Comparison of ENCODE assay signal across 9 cellular contexts in the genomic region with DNA sequence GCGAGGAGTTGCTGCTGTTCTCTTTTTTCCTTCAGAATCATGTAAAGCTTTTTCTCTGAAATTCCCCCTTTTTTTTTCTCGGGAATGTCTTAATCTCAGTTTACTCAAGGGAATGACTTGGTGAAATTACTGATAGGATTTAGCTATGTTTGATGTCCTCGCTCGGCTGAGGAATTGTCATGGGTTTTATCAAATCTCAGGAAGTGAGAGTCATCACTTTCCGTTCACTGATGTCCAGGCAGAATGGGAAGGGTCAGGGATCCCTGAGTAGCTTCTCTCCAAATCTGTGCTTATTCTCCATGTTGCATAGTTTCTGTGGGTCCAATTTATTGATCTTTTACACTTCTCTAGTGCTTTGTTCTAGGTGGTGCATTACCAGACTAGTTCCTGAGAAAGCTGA. TPM values are rescaled to one million over a fixed set of nuclear protein-coding genes. Genes with fewer than 3 reads are reported as not detected.
DNase-seq lines count a peak whose midpoint lies in the region; ATAC-seq and TF ChIP-seq lines count a peak whose summit lies in the region.
"Had no signal": no experiment of that assay in that cellular context is flagged by ENCODE, and none has a peak within 500 bp of the region (broad histone marks: within the 10 kb centered on the region; RNA-seq: fewer than 3 reads in every experiment).

No MANE protein-coding gene starts in this region.

- in situ Hi-C loops in GM23248 (cut with MboI), result no loop called here

- H2AFZ ChIP-seq in GM23248, result no peak overlapping the region
- H2AFZ ChIP-seq in smooth muscle cell (ENCODE audit: low read depth), result no peak overlapping the region

- no peaks in the 10 kb centered on the region for H4K20me1 ChIP-seq in GM23248 (ENCODE audit: insufficient read depth)
- H4K20me1 ChIP-seq in smooth muscle cell (ENCODE audit: low read depth), result peaks cover 84% of the 10 kb centered on the region

- H3K9me3 Mint-ChIP-seq in activated CD4-positive, alpha-beta memory T cell treated with anti-CD3 and anti-CD28 coated beads, Interleukin-2, amount 10 ng/mL, durations not matched to agents 7 days and 5 days, result no peaks in the 10 kb centered on the region

- H3K9me3 ChIP-seq in GM23248 (ENCODE audit: low read depth), result no peaks in the 10 kb centered on the region
- H3K9me3 ChIP-seq in smooth muscle cell (replicated peaks; ENCODE audit: low read depth), result no peaks in the 10 kb centered on the region

- DNase-seq in GM23248, result peak; percentile 41
- DNase-seq in activated CD4-positive, alpha-beta memory T cell treated with anti-CD3 and anti-CD28 coated beads, Interleukin-2, amount 10 ng/mL, durations not matched to agents 7 days and 5 days, result no peak
- peak; percentile 38 for DNase-seq in fibroblast of villous mesenchyme (ENCODE audit: low read depth)
- DNase-seq in smooth muscle cell (lab: John Stamatoyannopoulos, UW; ENCODE audit: unreplicated experiment), result no peak
- no peak for DNase-seq in medulla oblongata (ENCODE audit: extremely low spot score)
- no peak for DNase-seq in stimulated activated CD4-positive, alpha-beta T cell treated with anti-CD3 and anti-CD28 coated beads, Interleukin-2, amount 100 ng/mL, for 24 hours
- DNase-seq: NCI-H1092 treated with DMSO at 0.1 percent for 48 hours, PC-3 had no signal

- H3K9ac ChIP-seq in GM23248, result peak overlapping the region; percentile 74
- H3K9ac ChIP-seq in smooth muscle cell (ENCODE audit: low read depth), result no peak overlapping the region

- POLR2A ChIA-PET in activated CD4-positive, alpha-beta memory T cell treated with anti-CD3 and anti-CD28 coated beads, Interleukin-2, amount 10 ng/mL, durations not matched to agents 7 days and 5 days (lab: Charles Lee), result interaction anchor here (0.7 to 3.7 kb wide), 10 partner anchors 11 to 306 kb away, joined by 3 to 27 read pairs (median 4); a partner anchor contains a TSS

- H3K4me1 Mint-ChIP-seq in activated CD4-positive, alpha-beta memory T cell treated with anti-CD3 and anti-CD28 coated beads, Interleukin-2, amount 10 ng/mL, durations not matched to agents 7 days and 5 days, result peaks cover 47% of the 10 kb centered on the region

- WGBS in GM23248 (ENCODE audit: low coverage in 1 of 2, low lambda C conversion rate in 2 of 2, missing lambda C conversion rate in 2 of 2), 2 experiments, result 57 to 64% methylated on average over 5 of the region's 5 CpGs
- WGBS in smooth muscle cell (ENCODE audit: low lambda C conversion rate), result 38% methylated on average over 5 of the region's 5 CpGs

- no peaks in the 10 kb centered on the region for H3K27me3 Mint-ChIP-seq in activated CD4-positive, alpha-beta memory T cell treated with anti-CD3 and anti-CD28 coated beads, Interleukin-2, amount 10 ng/mL, durations not matched to agents 7 days and 5 days

- H3K27me3 ChIP-seq in GM23248 (replicated peaks; ENCODE audit: insufficient read depth) (no peaks in the 10 kb centered on the region), smooth muscle cell (ENCODE audit: low read depth) (no peaks in the 10 kb centered on the region)

- H3K36me3 ChIP-seq in GM23248 (ENCODE audit: low read depth) (no peaks in the 10 kb centered on the region), smooth muscle cell (ENCODE audit: low read depth) (no peaks in the 10 kb centered on the region)

- TF ChIP-seq CTCF in fibroblast of villous mesenchyme (IDR thresholded peaks at IDR 0.05; ENCODE audit: insufficient read depth, low read depth, low read length) (no peak), smooth muscle cell (IDR thresholded peaks at IDR 0.05; ENCODE audit: borderline replicate concordance, insufficient read depth, poor library complexity, severe bottlenecking) (no peak)

- CTCF ChIA-PET in activated CD4-positive, alpha-beta memory T cell treated with anti-CD3 and anti-CD28 coated beads, Interleukin-2, amount 10 ng/mL, durations not matched to agents 7 days and 5 days (lab: Charles Lee), result interaction anchor here (0.8 to 5.0 kb wide), 7 partner anchors 11 to 62 kb away, joined by 3 to 40 read pairs (median 3); no protein-coding TSS in a partner anchor

- ATAC-seq in HG02763 (IDR thresholded peaks at IDR 0.05; ENCODE audit: unreplicated experiment), result no peak
- ATAC-seq: PC-3 had no signal

- H3K4me3 Mint-ChIP-seq in activated CD4-positive, alpha-beta memory T cell treated with anti-CD3 and anti-CD28 coated beads, Interleukin-2, amount 10 ng/mL, durations not matched to agents 7 days and 5 days, result peak overlapping the region; percentile 76

- peak overlapping the region; percentile 91 for H3K27ac Mint-ChIP-seq in activated CD4-positive, alpha-beta memory T cell treated with anti-CD3 and anti-CD28 coated beads, Interleukin-2, amount 10 ng/mL, durations not matched to agents 7 days and 5 days

- H3F3A ChIP-seq in GM23248 (ENCODE audit: insufficient read depth) (peaks cover 21% of the 10 kb centered on the region; the same call in 1 of the 2 replicates), smooth muscle cell (ENCODE audit: low read depth) (no peaks in the 10 kb centered on the region)

- peaks cover 7% of the 10 kb centered on the region for H3K36me3 Mint-ChIP-seq in activated CD4-positive, alpha-beta memory T cell treated with anti-CD3 and anti-CD28 coated beads, Interleukin-2, amount 10 ng/mL, durations not matched to agents 7 days and 5 days (ENCODE audit: low read depth)

- peak overlapping the region; percentile 66 for H3K4me3 ChIP-seq in GM23248
- peak overlapping the region; percentile 36 for H3K4me3 ChIP-seq in fibroblast of villous mesenchyme (ENCODE audit: low read depth, low read length)
- H3K4me3 ChIP-seq in smooth muscle cell, result no peak overlapping the region

- no peaks in the 10 kb centered on the region for H3K9me2 ChIP-seq in GM23248 (ENCODE audit: insufficient read depth)

- H3K4me2 ChIP-seq in GM23248 (ENCODE audit: unreplicated experiment) (peak overlapping the region; percentile 81), smooth muscle cell (peak overlapping the region; percentile 30)

- H3K4me1 ChIP-seq in GM23248 (ENCODE audit: insufficient read depth) (peaks cover 42% of the 10 kb centered on the region), smooth muscle cell (ENCODE audit: low read depth) (no peaks in the 10 kb centered on the region)

- peaks cover 100% of the 10 kb centered on the region for H3K79me2 ChIP-seq in GM23248 (ENCODE audit: insufficient read depth)
- H3K79me2 ChIP-seq in smooth muscle cell (ENCODE audit: low read depth), result peaks cover 41% of the 10 kb centered on the region

- H3K27ac ChIP-seq in GM23248, result peak overlapping the region; percentile 73
- H3K27ac ChIP-seq in smooth muscle cell (ENCODE audit: low read depth), result peak overlapping the region; percentile 0

RNA-seq across cellular contexts. Expression of a gene that starts 6.3 kb away (rescaled TPM):
- total RNA-seq in GM23248 (2014; rRNA removed; shearing (Covaris generic)), result not detected in 2 replicates
- polyA plus RNA-seq in GM23248 (2016; fragmentation: Nextera tagmentation; extraction: Ambion mirVana), result 0.14 and 0.18 TPM in 2 replicates
- under 1 TPM; 0.15 TPM for total RNA-seq in activated CD4-positive, alpha-beta memory T cell treated with anti-CD3 and anti-CD28 coated beads, Interleukin-2, amount 10 ng/mL, durations not matched to agents 7 days and 5 days
- under 0.01 TPM in 1 of 2 replicates, not detected in the other for total RNA-seq in fibroblast of villous mesenchyme
- total RNA-seq in smooth muscle cell, result not detected in 2 replicates
- polyA plus RNA-seq in smooth muscle cell, result 0.06 and 0.13 TPM in 2 replicates

RNA-seq across cellular contexts. Expression of a gene that starts 17.7 kb away (rescaled TPM):
- total RNA-seq in GM23248 (2014; rRNA removed; shearing (Covaris generic)), result not detected in 2 replicates
- polyA plus RNA-seq in GM23248 (2016; fragmentation: Nextera tagmentation; extraction: Ambion mirVana) (not detected in 2 replicates), smooth muscle cell (not detected in 2 replicates)
- total RNA-seq in activated CD4-positive, alpha-beta memory T cell treated with anti-CD3 and anti-CD28 coated beads, Interleukin-2, amount 10 ng/mL, durations not matched to agents 7 days and 5 days, result under 1 TPM; 0.15 to 0.18 TPM
- total RNA-seq in fibroblast of villous mesenchyme (under 0.01 TPM in 2 replicates), smooth muscle cell (0.31 TPM in 1 of 2 replicates, not detected in the other)
- total RNA-seq: PC-3 had no signal

RNA-seq across cellular contexts. Expression of a gene that starts 46.7 kb away (rescaled TPM):
- 326 and 344 TPM in 2 replicates for total RNA-seq in GM23248 (2014; rRNA removed; shearing (Covaris generic))
- polyA plus RNA-seq in GM23248 (2016; fragmentation: Nextera tagmentation; extraction: Ambion mirVana), result 267 and 273 TPM in 2 replicates
- 10 to 100 TPM; 84.2 to 86.1 TPM for total RNA-seq in activated CD4-positive, alpha-beta memory T cell treated with anti-CD3 and anti-CD28 coated beads, Interleukin-2, amount 10 ng/mL, durations not matched to agents 7 days and 5 days
- 166 and 169 TPM in 2 replicates for total RNA-seq in fibroblast of villous mesenchyme
- total RNA-seq in smooth muscle cell, result 157 and 211 TPM in 2 replicates
- polyA plus RNA-seq in smooth muscle cell, result 97.5 and 104 TPM in 2 replicates

Comparison
In these comparisons a context has a peak if more than half of its experiments do, and no peak if none do; other contexts are left out.
1. DNase-seq: peak in GM23248 (single experiment) and fibroblast of villous mesenchyme (single experiment); none in activated CD4-positive, alpha-beta memory T cell treated with anti-CD3 and anti-CD28 coated beads, Interleukin-2, amount 10 ng/mL, durations not matched to agents 7 days and 5 days (single experiment), smooth muscle cell (single experiment), medulla oblongata (single experiment) and stimulated activated CD4-positive, alpha-beta T cell treated with anti-CD3 and anti-CD28 coated beads, Interleukin-2, amount 100 ng/mL, for 24 hours (0 of 2).